In the genomic region with DNA sequence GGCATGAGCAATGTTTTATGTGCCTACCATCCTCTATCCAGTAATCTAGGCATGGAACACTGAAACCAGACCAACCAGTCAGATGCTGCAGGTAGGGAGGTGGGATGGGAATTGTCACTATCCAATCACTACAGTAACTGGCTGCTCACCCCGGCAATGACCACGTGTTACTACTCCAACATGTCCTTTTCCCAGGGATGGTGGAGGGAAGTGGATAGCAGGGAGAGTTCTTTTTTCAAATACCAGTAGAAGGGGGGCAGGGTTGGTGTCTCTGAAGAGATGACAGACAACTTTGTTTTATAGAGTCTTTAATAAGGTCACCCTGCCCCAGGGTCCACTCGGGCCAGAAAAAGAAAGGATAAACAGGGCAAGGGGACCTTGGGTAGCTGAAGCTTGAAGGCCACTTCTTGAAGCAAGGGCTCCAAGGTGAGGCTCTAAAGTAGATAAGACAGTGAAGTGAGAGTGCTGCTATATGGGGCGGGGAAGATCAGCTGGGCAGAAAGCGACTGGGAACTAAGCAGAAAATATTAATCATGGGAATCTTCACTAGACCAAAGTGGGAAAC, we compare ENCODE assay signal across 6 cellular contexts. TPM values are rescaled to one million over a fixed set of nuclear protein-coding genes. Genes with fewer than 3 reads are reported as not detected.
A peak's percentile ranks its signal among the peaks of the same experiment; 100 is the strongest.
DNase-seq lines count a peak whose midpoint lies in the region; ATAC-seq, FAIRE-seq and TF ChIP-seq lines count a peak whose summit lies in the region.

No MANE protein-coding gene starts in this region.

- TF ChIP-seq CTCF in keratinocyte (optimal IDR thresholded peaks at IDR 0.05 in 1 of 3, IDR thresholded peaks at IDR 0.05 in 1 of 3, conservative IDR thresholded peaks at IDR 0.05 in 1 of 3; ENCODE audit: extremely low read depth in 1 of 3, insufficient read depth in 2 of 3, low read length in 3 of 3) = no peak

- dilution Hi-C loops in keratinocyte (cut with MboI; ENCODE audit: extremely low pct_ligation_motif_present, low sequenced_read_pairs) = no loop called here

- DNase-seq in ACHN (peak; percentile 10), T-cell (peak in 1 of 34 experiments; percentile 3), keratinocyte (ENCODE audit: low read depth, low spot score) (no peak), NCI-H2081 (lab: John Stamatoyannopoulos, UW) (no peak), middle frontal gyrus (ENCODE audit: extremely low spot score, low spot score) (no peak)

- in situ Hi-C loops in ACHN (cut with HindIII; ENCODE audit: low pct_ligation_motif_present, low pct_unique_long_range_greater_than_20kb, low sequenced_read_pairs) = no loop called here

- no peaks in the 10 kb centered on the region for H3K9me1 ChIP-seq in keratinocyte (ENCODE audit: control insufficient read depth, extremely low read depth, insufficient read depth, low read length)

- POLR2A ChIA-PET in T-cell (lab: Charles Lee) = interaction anchor here (0.6 to 1.5 kb wide), 6 partner anchors 10 to 66 kb away, joined by 3 to 9 read pairs (median 3); partner anchors contain the start of genes ACIN1 (in 2 of the 2) and C14orf119 (in 1 of the 2)

- peak overlapping the region; percentile 91 to 96 for H3K27ac Mint-ChIP-seq in T-cell

- no peaks in the 10 kb centered on the region for H3K27me3 Mint-ChIP-seq in T-cell

- no peaks in the 10 kb centered on the region for H3K27me3 ChIP-seq in keratinocyte (ENCODE audit: control insufficient read depth, extremely low read depth, insufficient read depth, low read length)

- peaks cover 41% of the 10 kb centered on the region for H3K79me2 ChIP-seq in keratinocyte (ENCODE audit: control insufficient read depth, insufficient read depth, low read length)

- H3K4me3 ChIP-seq in keratinocyte (ENCODE audit: control insufficient read depth in 2 of 3, extremely low read depth in 1 of 3, insufficient read depth in 2 of 3, low read depth in 1 of 3, low read length in 3 of 3) = no peak overlapping the region

- CTCF ChIA-PET in T-cell (lab: Charles Lee) = interaction anchor here (0.6 to 3.3 kb wide), 13 partner anchors 14 to 502 kb away, joined by 3 to 39 read pairs (median 3); partner anchors contain the start of genes ACIN1 (in 1 of the 2), C14orf119 (in 1 of the 2) and PRMT5 (in 1 of the 2)

- no peaks in the 10 kb centered on the region for H3K9me3 ChIP-seq in keratinocyte (ENCODE audit: control insufficient read depth, low read depth, low read length)

- no peak for FAIRE-seq in keratinocyte (lab: Jason Lieb, UNC)

- peak overlapping the region; percentile 93 for H3K4me2 ChIP-seq in keratinocyte (ENCODE audit: control insufficient read depth, extremely low read depth, insufficient read depth, low read depth, low read length)

- H3K9me3 Mint-ChIP-seq in T-cell = no peaks in the 10 kb centered on the region

- H3K4me1 ChIP-seq in keratinocyte (ENCODE audit: control insufficient read depth, extremely low read depth, insufficient read depth, low read length) = peaks cover 23% of the 10 kb centered on the region

- peak overlapping the region; percentile 87 for H3K27ac ChIP-seq in keratinocyte (ENCODE audit: control insufficient read depth, insufficient read depth, low read length)

- ATAC-seq in T-cell (replicated peaks in 1 of 4) (no peak), HG03095 (IDR thresholded peaks at IDR 0.05; ENCODE audit: unreplicated experiment) (no peak)

- H3K9ac ChIP-seq in keratinocyte (ENCODE audit: control insufficient read depth, extremely low read depth, insufficient read depth, low read length) = no peak overlapping the region

- peaks cover 28 to 42% (median 38%) of the 10 kb centered on the region in 3 donors for H3K4me1 Mint-ChIP-seq in T-cell

- H3K36me3 ChIP-seq in keratinocyte (ENCODE audit: control insufficient read depth in 2 of 2, extremely low read depth in 1 of 2, insufficient read depth in 2 of 2, low read length in 2 of 2) = peaks cover 31 to 50% of the 10 kb centered on the region in 2 experiments

- H4K20me1 ChIP-seq in keratinocyte (ENCODE audit: control insufficient read depth, extremely low read depth, insufficient read depth, low read length) = peaks cover 12% of the 10 kb centered on the region

- peaks cover 36% of the 10 kb centered on the region for H3K36me3 Mint-ChIP-seq in T-cell

- peak overlapping the region in 2 of 3 donors; percentile 88 to 93 for H3K4me3 Mint-ChIP-seq in T-cell

- no peak overlapping the region for H2AFZ ChIP-seq in keratinocyte (ENCODE audit: control insufficient read depth, low read length)

RNA-seq across cellular contexts. Expression of gene CDH24, which starts 14.7 kb away (rescaled TPM):
- total RNA-seq in T-cell = 1 to 10 TPM; 1.2 to 3.0 (median 1.6) TPM
- polyA plus RNA-seq in keratinocyte = 3.5 to 5.8 TPM (median 3.9 TPM) in 3 replicates
- 0.42 TPM for polyA plus RNA-seq in keratinocyte (2011; ENCODE audit: low read depth)
- 1.1 and 1.7 TPM in 2 replicates for polyA plus RNA-seq in keratinocyte (2011; cell fraction: cytosol; rRNA removed)
- 21.9 and 31.8 TPM in 2 replicates for polyA plus RNA-seq in keratinocyte (2011; cell fraction: nucleus; rRNA removed)
- 2.6 and 3.1 TPM in 2 replicates for polyA plus RNA-seq in keratinocyte (2012; ENCODE audit: low replicate concordance)
- polyA minus RNA-seq in keratinocyte = 6.6 to 7.7 TPM (median 7.4 TPM) in 3 replicates
- polyA minus RNA-seq in keratinocyte (2011; cell fraction: cytosol; rRNA and poly(A)+ RNA removed) = 2.5 TPM
- 5.7 and 6.0 TPM in 2 replicates for polyA minus RNA-seq in keratinocyte (2011; cell fraction: nucleus; rRNA and poly(A)+ RNA removed)

RNA-seq across cellular contexts. Expression of gene ACIN1, which starts 22.9 kb away (rescaled TPM):
- 100 to 1,000 TPM; 277 to 326 (median 290) TPM for total RNA-seq in T-cell
- polyA plus RNA-seq in keratinocyte = 92.0 to 104 TPM (median 96.7 TPM) in 3 replicates
- 38.9 TPM for polyA plus RNA-seq in keratinocyte (2011; ENCODE audit: low read depth)
- 43.4 and 46.3 TPM in 2 replicates for polyA plus RNA-seq in keratinocyte (2011; cell fraction: cytosol; rRNA removed)
- 345 and 378 TPM in 2 replicates for polyA plus RNA-seq in keratinocyte (2011; cell fraction: nucleus; rRNA removed)
- polyA plus RNA-seq in keratinocyte (2012; ENCODE audit: low replicate concordance) = 56.1 and 89.9 TPM in 2 replicates
- polyA minus RNA-seq in keratinocyte = 69.6 to 117 TPM (median 76.3 TPM) in 3 replicates
- polyA minus RNA-seq in keratinocyte (2011; cell fraction: cytosol; rRNA and poly(A)+ RNA removed) = 29.4 TPM
- 78.8 and 118 TPM in 2 replicates for polyA minus RNA-seq in keratinocyte (2011; cell fraction: nucleus; rRNA and poly(A)+ RNA removed)

RNA-seq across cellular contexts. Expression of gene C14orf119, which starts 23.2 kb away (rescaled TPM):
- total RNA-seq in T-cell = 10 to 100 TPM in 4 of 5 donors, 1 to 10 TPM in 1; 9.5 to 47.7 (median 43.6) TPM
- polyA plus RNA-seq in keratinocyte = 73.7 to 117 TPM (median 101 TPM) in 3 replicates
- 70.3 TPM for polyA plus RNA-seq in keratinocyte (2011; ENCODE audit: low read depth)
- polyA plus RNA-seq in keratinocyte (2011; cell fraction: cytosol; rRNA removed) = 80.2 and 98.9 TPM in 2 replicates
- 73.9 and 75.5 TPM in 2 replicates for polyA plus RNA-seq in keratinocyte (2011; cell fraction: nucleus; rRNA removed)
- polyA plus RNA-seq in keratinocyte (2012; ENCODE audit: low replicate concordance) = 64.6 and 81.2 TPM in 2 replicates
- polyA minus RNA-seq in keratinocyte = 41.1 to 143 TPM (median 85.1 TPM) in 3 replicates
- 33.8 TPM for polyA minus RNA-seq in keratinocyte (2011; cell fraction: cytosol; rRNA and poly(A)+ RNA removed)
- 18.7 and 35.0 TPM in 2 replicates for polyA minus RNA-seq in keratinocyte (2011; cell fraction: nucleus; rRNA and poly(A)+ RNA removed)

RNA-seq across cellular contexts. Expression of gene PSMB11, which starts 30.0 kb away (rescaled TPM):
- total RNA-seq in T-cell = under 1 TPM in 4 of 5 donors, not detected in 1; 0.26 to 0.95 (median 0.54) TPM
- polyA plus RNA-seq in keratinocyte = not detected in 3 replicates
- not detected for polyA plus RNA-seq in keratinocyte (2011; ENCODE audit: low read depth)
- polyA plus RNA-seq in keratinocyte (2011; cell fraction: cytosol; rRNA removed) = not detected in 2 replicates
- not detected in 2 replicates for polyA plus RNA-seq in keratinocyte (2011; cell fraction: nucleus; rRNA removed)
- polyA plus RNA-seq in keratinocyte (2012; ENCODE audit: low replicate concordance) = not detected in 2 replicates
- 1.0 TPM in 1 of 3 replicates, not detected in the others for polyA minus RNA-seq in keratinocyte
- not detected for polyA minus RNA-seq in keratinocyte (2011; cell fraction: cytosol; rRNA and poly(A)+ RNA removed)
- not detected in 2 replicates for polyA minus RNA-seq in keratinocyte (2011; cell fraction: nucleus; rRNA and poly(A)+ RNA removed)

RNA-seq across cellular contexts. Expression of gene CIROP, which starts 32.7 kb away (rescaled TPM):
- total RNA-seq in T-cell = not detected
- not detected in 3 replicates for polyA plus RNA-seq in keratinocyte
- polyA plus RNA-seq in keratinocyte (2011; ENCODE audit: low read depth) = not detected
- not detected in 2 replicates for polyA plus RNA-seq in keratinocyte (2011; cell fraction: cytosol; rRNA removed)
- not detected in 2 replicates for polyA plus RNA-seq in keratinocyte (2011; cell fraction: nucleus; rRNA removed)
- not detected in 2 replicates for polyA plus RNA-seq in keratinocyte (2012; ENCODE audit: low replicate concordance)
- not detected in 3 replicates for polyA minus RNA-seq in keratinocyte
- not detected for polyA minus RNA-seq in keratinocyte (2011; cell fraction: cytosol; rRNA and poly(A)+ RNA removed)
- not detected in 2 replicates for polyA minus RNA-seq in keratinocyte (2011; cell fraction: nucleus; rRNA and poly(A)+ RNA removed)
